Comparison of ENCODE assay signal across 8 cellular contexts in the genomic region with DNA sequence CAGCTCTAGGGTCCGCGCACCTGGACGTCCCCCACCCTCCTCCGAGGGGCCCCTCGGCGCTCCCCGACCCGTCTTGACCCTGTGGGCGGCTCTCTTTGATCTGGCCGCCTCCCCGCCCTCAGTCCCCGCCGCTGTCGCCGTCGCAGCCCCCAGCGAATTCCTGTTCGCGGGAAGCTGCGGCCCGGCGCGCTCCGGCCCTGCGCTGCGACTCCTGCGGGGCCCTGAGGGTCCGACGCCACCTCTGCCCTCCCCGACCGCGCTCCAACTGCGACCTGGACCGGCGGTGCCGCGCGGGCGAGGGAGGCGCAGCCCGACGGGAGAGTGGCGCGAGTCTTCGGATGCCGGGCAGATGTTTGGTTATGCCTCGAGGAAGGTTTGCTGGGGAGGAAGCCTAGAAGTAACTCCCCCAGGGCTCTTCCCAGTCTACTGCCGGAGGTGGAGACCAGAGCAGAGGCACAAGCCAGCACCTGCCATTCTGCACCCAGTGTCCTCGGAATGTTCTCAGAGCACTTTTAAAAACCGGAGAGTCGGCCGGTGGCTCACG. TPM values are rescaled to one million over a fixed set of nuclear protein-coding genes. Genes with fewer than 3 reads are reported as not detected.
DNase-seq lines count a peak whose midpoint lies in the region; ATAC-seq, FAIRE-seq and TF ChIP-seq lines count a peak whose summit lies in the region.

No MANE protein-coding gene starts in this region.

- H3K27ac ChIP-seq in HL-60 (replicated peaks) (no peak overlapping the region), astrocyte (ENCODE audit: low read depth, low read length) (no peak overlapping the region), right lobe of liver (no peak overlapping the region), upper lobe of right lung (no peak overlapping the region)

- peak overlapping the region; percentile 41 for H2AFZ ChIP-seq in astrocyte (ENCODE audit: low read depth, low read length)

- H3K4me3 Mint-ChIP-seq in CD14-positive monocyte: peak overlapping the region; percentile 65 to 85
- peak overlapping the region; percentile 62 for H3K4me3 Mint-ChIP-seq in astrocyte (ENCODE audit: unreplicated experiment)

- no peak overlapping the region for H3K9ac ChIP-seq in astrocyte (ENCODE audit: low read length)

- H3K9me3 Mint-ChIP-seq in CD14-positive monocyte (peaks cover 5 to 20% (median 10%) of the 10 kb centered on the region in 7 donors), astrocyte (ENCODE audit: unreplicated experiment) (peaks cover 2% of the 10 kb centered on the region)

- intact Hi-C loops in CD14-positive monocyte (cut with micrococcal nuclease) (no loop called here), right lobe of liver (cut with DNase I) (no loop called here), upper lobe of right lung (cut with DNase I) (no loop called here)

- H3K4me1 Mint-ChIP-seq in CD14-positive monocyte: peaks cover 11% of the 10 kb centered on the region
- H3K4me1 Mint-ChIP-seq in astrocyte (ENCODE audit: low read depth, unreplicated experiment): no peaks in the 10 kb centered on the region

- H3K36me3 Mint-ChIP-seq in CD14-positive monocyte: peaks cover 6% of the 10 kb centered on the region in 2 donors
- H3K36me3 Mint-ChIP-seq in astrocyte (ENCODE audit: low read depth, unreplicated experiment): peaks cover 5% of the 10 kb centered on the region

- peak overlapping the region; percentile 86 for H3K4me2 ChIP-seq in astrocyte (ENCODE audit: low read length)

- H3K27me3 ChIP-seq in HL-60 (ENCODE audit: insufficient read depth, poor library complexity, severe bottlenecking) (no peaks in the 10 kb centered on the region), astrocyte (ENCODE audit: insufficient read depth, low read length) (peaks cover 17% of the 10 kb centered on the region), right lobe of liver (no peaks in the 10 kb centered on the region), upper lobe of right lung (peaks cover 36% of the 10 kb centered on the region)

- peaks cover 43 to 60% (median 51%) of the 10 kb centered on the region in 3 donors for H3K27me3 Mint-ChIP-seq in CD14-positive monocyte (ENCODE audit: low read depth in 3 of 3)
- peaks cover 20% of the 10 kb centered on the region for H3K27me3 Mint-ChIP-seq in astrocyte (ENCODE audit: low read depth, unreplicated experiment)

- H3K36me3 ChIP-seq in astrocyte (ENCODE audit: insufficient read depth, low read length) (no peaks in the 10 kb centered on the region), right lobe of liver (no peaks in the 10 kb centered on the region), upper lobe of right lung (no peaks in the 10 kb centered on the region)

- H3K27ac Mint-ChIP-seq in CD14-positive monocyte: no peak overlapping the region
- H3K27ac Mint-ChIP-seq in astrocyte (ENCODE audit: unreplicated experiment): no peak overlapping the region

- no peaks in the 10 kb centered on the region for H4K20me1 ChIP-seq in astrocyte (ENCODE audit: insufficient read depth, low read length)

- peak overlapping the region; percentile 32 for H3K4me3 ChIP-seq in HL-60 (replicated peaks; ENCODE audit: insufficient read depth, low read length)
- H3K4me3 ChIP-seq in astrocyte (ENCODE audit: insufficient read depth, low read depth, low read length): peak overlapping the region; percentile 48
- peak overlapping the region; percentile 31 to 42 (median 32) for H3K4me3 ChIP-seq in right lobe of liver
- H3K4me3 ChIP-seq in upper lobe of right lung: peak overlapping the region; percentile 51

- ATAC-seq in GM19035 (IDR thresholded peaks at IDR 0.05; ENCODE audit: unreplicated experiment) (peak; percentile 14), right lobe of liver (peak in 2 of 4 donors; percentile 14 to 31), upper lobe of right lung (peak; percentile 26)

- WGBS in right lobe of liver (ENCODE audit: insufficient coverage, low coverage, low lambda C conversion rate, missing lambda C conversion rate): no CpG with 5 or more reads among the region's 53 CpGs

- peaks cover 7% of the 10 kb centered on the region for H3K4me1 ChIP-seq in astrocyte (ENCODE audit: insufficient read depth, low read length)
- peaks cover 0 to 8% (median 0%) of the 10 kb centered on the region in 4 donors for H3K4me1 ChIP-seq in right lobe of liver
- peaks cover 12% of the 10 kb centered on the region for H3K4me1 ChIP-seq in upper lobe of right lung

- DNase-seq in CD14-positive monocyte (ENCODE audit: low spot score): no peak
- no peak for DNase-seq in HL-60 (ENCODE audit: low read depth in 1 of 2, low spot score in 1 of 2)
- DNase-seq in astrocyte (ENCODE audit: low read depth): no peak
- no peak for DNase-seq in right lobe of liver
- DNase-seq in upper lobe of right lung: peak; percentile 59
- DNase-seq in stimulated activated CD4-positive, alpha-beta T cell treated with anti-CD3 and anti-CD28 coated beads, Interleukin-1b, Interleukin-23, amount 100 ng/mL, for 48 hours: no peak
- no peak for DNase-seq in urothelium cell line (ENCODE audit: low spot score)

- H3K79me2 ChIP-seq in astrocyte (ENCODE audit: insufficient read depth, low read length): no peaks in the 10 kb centered on the region

- FAIRE-seq in astrocyte (lab: Jason Lieb, UNC): no peak
- FAIRE-seq in urothelium cell line (lab: Jason Lieb, UNC): no peak

- TF ChIP-seq POLR2A in right lobe of liver (IDR thresholded peaks at IDR 0.05): no peak

- TF ChIP-seq CTCF in CD14-positive monocyte (IDR thresholded peaks at IDR 0.05): no peak
- no peak for TF ChIP-seq CTCF in HL-60 (IDR thresholded peaks at IDR 0.05; ENCODE audit: insufficient read depth, low read length)
- TF ChIP-seq CTCF in astrocyte (IDR thresholded peaks at IDR 0.05; ENCODE audit: insufficient read depth, low read depth, low read length): no peak
- TF ChIP-seq CTCF in right lobe of liver (IDR thresholded peaks at IDR 0.05): no peak
- no peak for TF ChIP-seq CTCF in upper lobe of right lung (IDR thresholded peaks at IDR 0.05)

- no peaks in the 10 kb centered on the region for H3K9me3 ChIP-seq in astrocyte (ENCODE audit: insufficient read depth, low read depth, low read length)
- no peaks in the 10 kb centered on the region for H3K9me3 ChIP-seq in right lobe of liver
- no peaks in the 10 kb centered on the region for H3K9me3 ChIP-seq in upper lobe of right lung

RNA-seq across cellular contexts. Expression of gene ISM2, which starts 0.4 kb away (rescaled TPM):
- polyA plus RNA-seq in CD14-positive monocyte: not detected
- total RNA-seq in astrocyte (0.39 and 0.50 TPM in 2 replicates), right lobe of liver (under 1 TPM in 1 of 6 experiments, not detected in 5; 0.37 TPM), upper lobe of right lung (not detected)

RNA-seq across cellular contexts. Expression of gene AHSA1, which starts 41.2 kb away (rescaled TPM):
- polyA plus RNA-seq in CD14-positive monocyte: 10 to 100 TPM; 59.5 to 71.5 TPM
- total RNA-seq in astrocyte: 157 and 177 TPM in 2 replicates
- 100 to 1,000 TPM in 1 of 6 experiments, 10 to 100 TPM in 5; 40.6 to 114 (median 77.6) TPM for total RNA-seq in right lobe of liver
- total RNA-seq in upper lobe of right lung: 120 TPM

RNA-seq across cellular contexts. Expression of gene VIPAS39, which starts 41.7 kb away (rescaled TPM):
- polyA plus RNA-seq in CD14-positive monocyte: 10 to 100 TPM in 1 of 2 donors, 1 to 10 TPM in 1; 8.1 to 10.8 TPM
- total RNA-seq in astrocyte: 22.9 and 24.0 TPM in 2 replicates
- 1 to 10 TPM; 7.2 to 9.9 (median 8.6) TPM for total RNA-seq in right lobe of liver
- 14.5 TPM for total RNA-seq in upper lobe of right lung
